ENCODE assay signal across 16 cellular contexts in genomic region chr7:158120313-158120712, GRCh38.
DNase-seq lines count a peak whose midpoint lies in the region; ATAC-seq and TF ChIP-seq lines count a peak whose summit lies in the region.
"Had no signal": no experiment of that assay in that cellular context is flagged by ENCODE, and none has a peak within 500 bp of the region (broad histone marks: within the 10 kb centered on the region; RNA-seq: fewer than 3 reads in every experiment).

No MANE protein-coding gene starts in this region.

- H3K27me3 ChIP-seq in heart left ventricle: no peaks in the 10 kb centered on the region

- no peaks in the 10 kb centered on the region for H3K4me1 ChIP-seq in heart left ventricle

- peak; percentile 21 for ATAC-seq in Right ventricle myocardium inferior
- ATAC-seq in heart left ventricle: no peak
- no peak for ATAC-seq in GM21423 (IDR thresholded peaks at IDR 0.05; ENCODE audit: unreplicated experiment)
- ATAC-seq: GM12878 had no signal

- TF ChIP-seq POLR2A in heart left ventricle (IDR thresholded peaks at IDR 0.05): no peak

- H3K27ac ChIP-seq in heart left ventricle: no peak overlapping the region

- no peak for DNase-seq in Right ventricle myocardium inferior (ENCODE audit: missing footprints)
- no peak for DNase-seq in heart left ventricle
- DNase-seq in G401 (ENCODE audit: low spot score): peak; percentile 75
- peak; percentile 24 for DNase-seq in mesenteric fat pad (ENCODE audit: low spot score)
- peak; percentile 28 for DNase-seq in superior temporal gyrus (ENCODE audit: extremely low spot score)
- no peak for DNase-seq in T-helper 9 cell
- DNase-seq: 8988T; C1 segment of cervical spinal cord; Calu3; CD4-positive, alpha-beta T cell; DMS 273 treated with DMSO at 0.1 percent for 48 hours; GOT3; H9; IMR-90 had no signal

- in situ Hi-C loops in G401 (cut with HindIII; ENCODE audit: low sequenced_read_pairs): no loop called here

- H3K4me3 ChIP-seq in heart left ventricle: no peak overlapping the region
- H3K4me3 ChIP-seq: GM12878 had no signal

- H3K36me3 ChIP-seq in heart left ventricle: no peaks in the 10 kb centered on the region

- H3K9me3 ChIP-seq in heart left ventricle: peaks cover 0 to 48% (median 31%) of the 10 kb centered on the region in 12 donors

- 63 to 75% (median 67%) methylated on average over 4 of the region's 4 CpGs for WGBS in heart left ventricle, 4 donors

- intact Hi-C loops in Right ventricle myocardium inferior (cut with DNase I): no loop called here
- intact Hi-C loops in heart left ventricle (cut with DNase I): no loop called here

- TF ChIP-seq CTCF in heart left ventricle (IDR thresholded peaks at IDR 0.05): no peak

Comparison
In these comparisons a context has a peak if more than half of its experiments do, and no peak if none do; other contexts are left out.
1. DNase-seq: peak in G401 (single experiment), mesenteric fat pad (single experiment) and superior temporal gyrus (single experiment); none in Right ventricle myocardium inferior (single experiment), heart left ventricle (0 of 5) and T-helper 9 cell (single experiment).